In genomic region chr11:96061730-96062524, GRCh38 we compare ENCODE assay signal across 9 cellular contexts.
DNase-seq lines count a peak whose midpoint lies in the region; ATAC-seq, FAIRE-seq and TF ChIP-seq lines count a peak whose summit lies in the region.
"Had no signal": no experiment of that assay in that cellular context is flagged by ENCODE, and none has a peak within 500 bp of the region (broad histone marks: within the 10 kb centered on the region; RNA-seq: fewer than 3 reads in every experiment).

No MANE protein-coding gene starts in this region.

- FAIRE-seq in RCC 7860 (lab: Jason Lieb, UNC) (peak; percentile 53), frontal cortex (lab: Jason Lieb, UNC) (peak; percentile 15)

- peak; percentile 60 for DNase-seq in EH (ENCODE audit: low read depth)
- peak; percentile 71 for DNase-seq in RCC 7860 (ENCODE audit: low spot score)
- no peak for DNase-seq in frontal cortex (ENCODE audit: low spot score in 2 of 2)
- no peak for DNase-seq in iPS-NIHi11 (ENCODE audit: low spot score)
- DNase-seq in MV-4-11 (lab: John Stamatoyannopoulos, UW): no peak
- no peak for DNase-seq in HEK293T (ENCODE audit: extremely low spot score)
- DNase-seq: NCI-H1092 treated with DMSO at 0.1 percent for 48 hours had no signal

- ATAC-seq in GM21717 (IDR thresholded peaks at IDR 0.05; ENCODE audit: unreplicated experiment): peak; percentile 57
- no peak for ATAC-seq in GM21526 (IDR thresholded peaks at IDR 0.05; ENCODE audit: low FRiP score, unreplicated experiment)

- POLR2A ChIA-PET in HEK293T (lab: Yijun Ruan, JAX): no interaction called here

- CTCF ChIA-PET in HEK293T (lab: Yijun Ruan, JAX): no interaction called here

TF ChIP-seq in HEK293T, 16 proteins besides CTCF, POLR2A, EP300 and RAD21:
- no peak for TF ChIP-seq CTBP1 (IDR thresholded peaks at IDR 0.05; ENCODE audit: borderline replicate concordance)
- TF ChIP-seq SP1 (IDR thresholded peaks at IDR 0.05): no peak
- TF ChIP-seq FOXK2 (IDR thresholded peaks at IDR 0.05): no peak
- TF ChIP-seq ZNF384 (IDR thresholded peaks at IDR 0.05): no peak
- no peak for TF ChIP-seq PKNOX1 (IDR thresholded peaks at IDR 0.05)
- no peak for TF ChIP-seq TARDBP (IDR thresholded peaks at IDR 0.05)
- no peak for TF ChIP-seq BHLHE40 (IDR thresholded peaks at IDR 0.05; ENCODE audit: borderline replicate concordance)
- TF ChIP-seq SUZ12 (IDR thresholded peaks at IDR 0.05): no peak
- no peak for TF ChIP-seq HDGF (IDR thresholded peaks at IDR 0.05; ENCODE audit: borderline replicate concordance)
- TF ChIP-seq LEF1 (IDR thresholded peaks at IDR 0.05; ENCODE audit: borderline replicate concordance): no peak
- no peak for TF ChIP-seq L3MBTL2 (conservative IDR thresholded peaks at IDR 0.05)
- TF ChIP-seq ARNT (IDR thresholded peaks at IDR 0.05): no peak
- no peak for TF ChIP-seq FOXM1 (IDR thresholded peaks at IDR 0.05; ENCODE audit: borderline replicate concordance)

Comparison
In these comparisons a context has a peak if more than half of its experiments do, and no peak if none do; other contexts are left out.
1. DNase-seq: peak in EH (single experiment) and RCC 7860 (single experiment); none in frontal cortex (0 of 2), iPS-NIHi11 (single experiment), MV-4-11 (single experiment) and HEK293T (single experiment).